ENCODE assay signal across 13 cellular contexts in the genomic region with DNA sequence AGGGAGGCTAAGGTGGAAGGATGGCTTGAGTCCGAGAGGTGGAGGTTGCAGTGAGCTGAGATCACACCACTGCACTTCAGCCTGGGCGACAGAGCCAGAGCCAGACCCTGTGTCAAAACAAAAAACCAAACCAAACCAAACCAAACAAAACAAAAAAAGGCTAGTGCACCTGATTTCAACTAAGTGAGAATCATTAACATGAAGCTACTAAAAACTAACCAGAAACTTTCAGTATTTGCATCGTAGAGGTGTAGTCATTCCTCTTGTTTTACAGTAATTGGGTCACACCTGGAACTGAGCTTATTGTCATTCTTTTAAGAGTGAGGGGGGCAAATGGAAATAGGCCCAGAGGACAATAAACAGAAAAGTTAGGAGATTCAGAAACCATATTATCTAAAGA. TPM values are rescaled to one million over a fixed set of nuclear protein-coding genes. Genes with fewer than 3 reads are reported as not detected.
DNase-seq lines count a peak whose midpoint lies in the region; ATAC-seq and TF ChIP-seq lines count a peak whose summit lies in the region.
"Had no signal": no experiment of that assay in that cellular context is flagged by ENCODE, and none has a peak within 500 bp of the region (broad histone marks: within the 10 kb centered on the region; RNA-seq: fewer than 3 reads in every experiment).

No MANE protein-coding gene starts in this region.

- peak; percentile 47 for DNase-seq in activated naive CD4-positive, alpha-beta T cell treated with anti-CD3 and anti-CD28 coated beads for 36 hours
- DNase-seq in activated naive CD4-positive, alpha-beta T cell (lab: John Stamatoyannopoulos, UW) = no peak
- DNase-seq in psoas muscle (no peak), NCI-H69 (lab: John Stamatoyannopoulos, UW) (no peak)
- DNase-seq in stimulated activated CD4-positive, alpha-beta T cell treated with anti-CD3 and anti-CD28 coated beads, Interleukin-4, amount 100 ng/mL, for 4 hours = no peak
- DNase-seq: ACHN; NCI-H1048; stimulated activated CD4-positive, alpha-beta T cell treated with anti-CD3 and anti-CD28 coated beads, Interleukin-2, amount 100 ng/mL, for 48 hours had no signal

- TF ChIP-seq CTCF in neutrophil (IDR thresholded peaks at IDR 0.05) = no peak
- no peak for TF ChIP-seq CTCF in psoas muscle (IDR thresholded peaks at IDR 0.05)

- peak; percentile 66 for ATAC-seq in GM21717 (IDR thresholded peaks at IDR 0.05; ENCODE audit: unreplicated experiment)
- peak; percentile 76 for ATAC-seq in HG03432 (IDR thresholded peaks at IDR 0.05; ENCODE audit: unreplicated experiment)
- ATAC-seq in psoas muscle = no peak
- ATAC-seq: esophagus mucosa, SK-N-SH treated with all-trans-retinoic acid at 6 μM for 48 hours had no signal

- no peak overlapping the region for H3K4me3 ChIP-seq in neutrophil (ENCODE audit: low read depth in 1 of 2, low read length in 1 of 2)
- no peak overlapping the region for H3K4me3 ChIP-seq in psoas muscle

- H3K36me3 ChIP-seq in neutrophil (no peaks in the 10 kb centered on the region), psoas muscle (ENCODE audit: insufficient read depth in 1 of 2, low read depth in 1 of 2) (no peaks in the 10 kb centered on the region)

- peaks cover 44 to 51% of the 10 kb centered on the region in 2 experiments for H3K4me1 ChIP-seq in neutrophil (ENCODE audit: control insufficient read depth in 1 of 2, insufficient read depth in 1 of 2, low read depth in 1 of 2, low read length in 1 of 2)
- peaks cover 34% of the 10 kb centered on the region for H3K4me1 ChIP-seq in psoas muscle

- peaks cover 36% of the 10 kb centered on the region for H3K36me3 Mint-ChIP-seq in activated naive CD4-positive, alpha-beta T cell treated with anti-CD3 and anti-CD28 coated beads for 36 hours (ENCODE audit: low read depth)

- no peaks in the 10 kb centered on the region for H3K27me3 Mint-ChIP-seq in activated naive CD4-positive, alpha-beta T cell treated with anti-CD3 and anti-CD28 coated beads for 36 hours (ENCODE audit: low read depth)

- peaks cover 59% of the 10 kb centered on the region for H3K4me1 Mint-ChIP-seq in activated naive CD4-positive, alpha-beta T cell treated with anti-CD3 and anti-CD28 coated beads for 36 hours (ENCODE audit: low read depth)

- peak overlapping the region; percentile 83 for H3K27ac Mint-ChIP-seq in activated naive CD4-positive, alpha-beta T cell treated with anti-CD3 and anti-CD28 coated beads for 36 hours

- 92 to 96% (median 95%) methylated on average over 3 of the region's 3 CpGs for WGBS in psoas muscle, 3 donors

- H3K9me3 ChIP-seq in neutrophil = no peaks in the 10 kb centered on the region
- no peaks in the 10 kb centered on the region for H3K9me3 ChIP-seq in psoas muscle

- no peaks in the 10 kb centered on the region for H3K9me3 Mint-ChIP-seq in activated naive CD4-positive, alpha-beta T cell treated with anti-CD3 and anti-CD28 coated beads for 36 hours

- CTCF ChIA-PET in activated naive CD4-positive, alpha-beta T cell treated with anti-CD3 and anti-CD28 coated beads for 36 hours (lab: Charles Lee) = interaction anchor here (0.6 to 2.5 kb wide), 7 partner anchors 12 to 139 kb away, joined by 4 to 13 read pairs (median 5); no protein-coding TSS in a partner anchor

- H3K27me3 ChIP-seq in neutrophil = no peaks in the 10 kb centered on the region
- H3K27me3 ChIP-seq in psoas muscle (ENCODE audit: insufficient read depth in 3 of 3, low read length in 2 of 3) = no peaks in the 10 kb centered on the region

- H3K4me3 Mint-ChIP-seq in activated naive CD4-positive, alpha-beta T cell treated with anti-CD3 and anti-CD28 coated beads for 36 hours = no peak overlapping the region

- H3K27ac ChIP-seq in neutrophil = peak overlapping the region; percentile 25
- no peak overlapping the region for H3K27ac ChIP-seq in psoas muscle

- intact Hi-C loops in activated naive CD4-positive, alpha-beta T cell treated with anti-CD3 and anti-CD28 coated beads for 36 hours (cut with micrococcal nuclease) = loop anchor here (1.0 to 2.0 kb wide), 7 partner anchors 11 to 106 kb away; partner anchors contain the start of gene ST6GAL1
- intact Hi-C loops in psoas muscle (cut with DNase I) = no loop called here

RNA-seq across cellular contexts. Expression of gene ST6GAL1, which starts 58.5 kb away (rescaled TPM):
- total RNA-seq in activated naive CD4-positive, alpha-beta T cell treated with anti-CD3 and anti-CD28 coated beads for 36 hours = 10 to 100 TPM; 76.2 to 78.0 TPM
- total RNA-seq in psoas muscle = 10 to 100 TPM; 11.5 to 25.0 (median 20.5) TPM
- polyA plus RNA-seq in psoas muscle = 10 to 100 TPM in 1 of 3 donors, 1 to 10 TPM in 2; 4.2 to 15.3 (median 9.2) TPM

Comparison
In these comparisons a context has a peak if more than half of its experiments do, and no peak if none do; other contexts are left out.
1. ATAC-seq: peak in GM21717 (single experiment) and HG03432 (single experiment); none in psoas muscle (0 of 4).